Comparison of ENCODE assay signal across 16 cellular contexts in the genomic region with DNA sequence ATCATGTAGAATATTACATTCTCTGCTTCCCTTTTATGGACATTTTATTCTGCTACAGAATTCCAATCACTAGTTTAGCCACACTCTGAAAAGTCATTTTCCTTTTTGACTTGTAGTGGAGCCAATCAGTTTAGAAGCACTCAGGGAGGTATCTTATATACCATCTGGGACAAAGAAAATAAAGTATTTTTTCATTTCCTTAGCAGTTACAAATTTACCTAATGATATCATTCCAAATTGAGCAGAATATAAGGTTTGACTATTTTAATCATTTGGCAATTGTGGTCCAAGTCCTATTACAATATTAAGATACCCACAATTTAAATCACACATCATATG.
DNase-seq lines count a peak whose midpoint lies in the region; ATAC-seq and TF ChIP-seq lines count a peak whose summit lies in the region.
"Had no signal": no experiment of that assay in that cellular context is flagged by ENCODE, and none has a peak within 500 bp of the region (broad histone marks: within the 10 kb centered on the region; RNA-seq: fewer than 3 reads in every experiment).

No MANE protein-coding gene starts in this region.

- H3K9me3 Mint-ChIP-seq in effector memory CD8-positive, alpha-beta T cell, result no peaks in the 10 kb centered on the region
- H3K9me3 Mint-ChIP-seq: CD4-positive, alpha-beta T cell had no signal

- H3K27ac ChIP-seq in ascending aorta (peak overlapping the region; percentile 62 to 78), hepatocyte (peak overlapping the region; percentile 69), sigmoid colon (peak overlapping the region; percentile 17 to 81 (median 66)), upper lobe of left lung (peak overlapping the region; percentile 17 to 55 (median 41))

- TF ChIP-seq EP300 in sigmoid colon (IDR thresholded peaks at IDR 0.05) (no peak), upper lobe of left lung (IDR thresholded peaks at IDR 0.05) (no peak)

- no peak overlapping the region for H3K4me3 ChIP-seq in ascending aorta
- no peak overlapping the region for H3K4me3 ChIP-seq in hepatocyte
- H3K4me3 ChIP-seq in sigmoid colon, result no peak overlapping the region
- H3K4me3 ChIP-seq in upper lobe of left lung, result no peak overlapping the region

- H3K36me3 Mint-ChIP-seq in effector memory CD8-positive, alpha-beta T cell (ENCODE audit: insufficient read depth), result peaks cover 20% of the 10 kb centered on the region

- DNase-seq in ascending aorta (ENCODE audit: low spot score in 2 of 2) (no peak), hepatocyte (ENCODE audit: low spot score) (no peak), sigmoid colon (no peak), upper lobe of left lung (no peak), mucosa of gallbladder (ENCODE audit: low spot score) (no peak), inferior parietal cortex (ENCODE audit: extremely low spot score) (no peak), NCI-H2107 treated with DMSO at 0.1 percent for 48 hours (lab: John Stamatoyannopoulos, UW; ENCODE audit: unreplicated experiment) (no peak)
- no peak for DNase-seq in effector memory CD8-positive, alpha-beta T cell
- DNase-seq: CD4-positive, alpha-beta T cell; DMS53; KG1; NCI-H1436; NCI-H2029 treated with DMSO at 0.1 percent for 48 hours; NCI-H510A treated with DMSO at 0.1 percent for 48 hours had no signal

- H3K27me3 ChIP-seq in ascending aorta, result no peaks in the 10 kb centered on the region
- no peaks in the 10 kb centered on the region for H3K27me3 ChIP-seq in hepatocyte
- H3K27me3 ChIP-seq in sigmoid colon, result no peaks in the 10 kb centered on the region
- H3K27me3 ChIP-seq in upper lobe of left lung, result no peaks in the 10 kb centered on the region

- intact Hi-C loops in ascending aorta (cut with DNase I), result no loop called here
- intact Hi-C loops in sigmoid colon (cut with DNase I), result loop anchor here (5.0 kb wide), 1 partner anchor 65 kb away; a partner anchor contains a TSS

- H3K79me2 ChIP-seq in hepatocyte, result no peaks in the 10 kb centered on the region

- peak overlapping the region; percentile 36 for H3K4me2 ChIP-seq in hepatocyte

- H3K4me1 Mint-ChIP-seq in effector memory CD8-positive, alpha-beta T cell (ENCODE audit: low read depth in 2 of 2), result peaks cover 10 to 44% of the 10 kb centered on the region in 2 donors
- H3K4me1 Mint-ChIP-seq: B cell had no signal

- H3K27me3 Mint-ChIP-seq in effector memory CD8-positive, alpha-beta T cell, result no peaks in the 10 kb centered on the region
- H3K27me3 Mint-ChIP-seq: CD4-positive, alpha-beta T cell had no signal

- TF ChIP-seq CTCF in ascending aorta (IDR thresholded peaks at IDR 0.05) (no peak), hepatocyte (IDR thresholded peaks at IDR 0.05; ENCODE audit: poor library complexity) (no peak), sigmoid colon (IDR thresholded peaks at IDR 0.05) (no peak), upper lobe of left lung (IDR thresholded peaks at IDR 0.05) (no peak)

- no peaks in the 10 kb centered on the region for H3K9me2 ChIP-seq in hepatocyte (replicated peaks; ENCODE audit: insufficient read depth)

- H3K4me3 Mint-ChIP-seq in effector memory CD8-positive, alpha-beta T cell, result no peak overlapping the region
- H3K4me3 Mint-ChIP-seq: B cell; CD4-positive, alpha-beta T cell had no signal

- H3K9me3 ChIP-seq in ascending aorta, result no peaks in the 10 kb centered on the region
- H3K9me3 ChIP-seq in hepatocyte (ENCODE audit: low read depth), result no peaks in the 10 kb centered on the region
- no peaks in the 10 kb centered on the region for H3K9me3 ChIP-seq in sigmoid colon
- H3K9me3 ChIP-seq in upper lobe of left lung, result no peaks in the 10 kb centered on the region

- H3K4me1 ChIP-seq in ascending aorta (peaks cover 6 to 40% of the 10 kb centered on the region in 2 donors), hepatocyte (ENCODE audit: insufficient read depth) (peaks cover 58% of the 10 kb centered on the region), sigmoid colon (peaks cover 0 to 31% (median 25%) of the 10 kb centered on the region in 4 donors), upper lobe of left lung (peaks cover 0 to 16% (median 6%) of the 10 kb centered on the region in 4 donors)

- no peak for ATAC-seq in upper lobe of left lung (ENCODE audit: low FRiP score in 2 of 2)
- no peak for ATAC-seq in effector memory CD8-positive, alpha-beta T cell (replicated peaks)
- ATAC-seq: HepG2 had no signal

- TF ChIP-seq POLR2A in sigmoid colon (IDR thresholded peaks at IDR 0.05), result no peak
- TF ChIP-seq POLR2A in upper lobe of left lung (IDR thresholded peaks at IDR 0.05), result no peak

- no peaks in the 10 kb centered on the region for H4K20me1 ChIP-seq in hepatocyte (ENCODE audit: insufficient read depth, poor library complexity, severe bottlenecking)

- H3K36me3 ChIP-seq in ascending aorta (no peaks in the 10 kb centered on the region), hepatocyte (replicated peaks; ENCODE audit: insufficient read depth, low read depth) (no peaks in the 10 kb centered on the region), sigmoid colon (no peaks in the 10 kb centered on the region), upper lobe of left lung (no peaks in the 10 kb centered on the region)

- H2AFZ ChIP-seq in hepatocyte, result no peak overlapping the region

- H3K27ac Mint-ChIP-seq in effector memory CD8-positive, alpha-beta T cell, result no peak overlapping the region
- H3K27ac Mint-ChIP-seq: B cell; CD4-positive, alpha-beta T cell had no signal
